In the genomic region with DNA sequence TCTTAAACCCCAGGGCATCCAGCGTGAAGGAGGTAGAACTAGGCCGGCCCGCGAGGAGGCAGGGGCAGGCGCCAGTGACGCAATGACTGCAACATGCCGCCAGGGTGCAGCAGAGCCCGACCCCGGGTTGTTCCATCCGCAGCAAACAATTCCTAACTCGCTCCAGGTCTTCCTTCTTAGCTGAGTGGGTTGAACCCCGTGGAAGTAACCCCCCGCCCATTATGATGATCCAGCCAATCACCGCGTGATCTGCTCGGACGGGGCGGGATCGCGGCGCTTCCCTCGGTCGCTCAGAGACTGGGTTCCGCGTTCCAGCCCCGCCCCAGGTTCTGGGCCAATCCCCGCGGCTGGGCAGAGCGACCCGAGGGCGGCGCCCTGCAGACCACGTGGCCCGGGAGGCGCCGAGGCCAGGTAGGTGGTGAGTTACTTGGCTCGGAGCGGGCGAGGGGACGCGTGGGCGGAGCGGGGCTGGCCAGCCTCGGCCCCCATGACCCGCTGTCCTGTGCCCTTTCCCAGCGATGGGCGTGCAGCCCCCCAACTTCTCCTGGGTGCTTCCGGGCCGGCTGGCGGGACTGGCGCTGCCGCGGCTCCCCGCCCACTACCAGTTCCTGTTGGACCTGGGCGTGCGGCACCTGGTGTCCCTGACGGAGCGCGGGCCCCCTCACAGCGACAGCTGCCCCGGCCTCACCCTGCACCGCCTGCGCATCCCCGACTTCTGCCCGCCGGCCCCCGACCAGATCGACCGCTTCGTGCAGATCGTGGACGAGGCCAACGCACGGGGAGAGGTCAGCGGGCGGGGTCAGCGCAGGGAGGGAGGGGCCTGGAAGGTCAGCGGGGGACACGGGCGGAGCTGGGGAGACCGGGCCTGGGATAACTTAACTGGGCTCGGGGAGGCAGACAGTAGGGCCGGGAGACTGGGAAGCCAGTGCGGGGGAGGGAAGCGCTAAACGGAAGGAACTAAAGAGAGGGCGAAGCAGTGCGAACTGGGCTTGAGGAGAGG, we compare ENCODE assay signal across 8 cellular contexts. TPM values are rescaled to one million over a fixed set of nuclear protein-coding genes. Genes with fewer than 3 reads are reported as not detected.
DNase-seq lines count a peak whose midpoint lies in the region; TF ChIP-seq lines count a peak whose summit lies in the region.

Gene DUSP23, plus strand, starts transcription at position 380 of the 1,000 bp plus-strand sequence. Its CDS starts 139 bp downstream, at position 519.

- no peaks in the 10 kb centered on the region for H3K36me3 ChIP-seq in mesodermal cell (ENCODE audit: control insufficient read depth, insufficient read depth, low read length)

- WGBS in mesodermal cell (ENCODE audit: insufficient coverage in 2 of 2), 2 experiments, result 72 to 80% methylated on average over 38 to 63 of the region's 88 CpGs

- peak; percentile 49 for TF ChIP-seq CTCF in GM20000 (IDR thresholded peaks at IDR 0.05; ENCODE audit: extremely low read depth, missing control alignments)

- no peak within 1 kb of the TSS for H3K27ac ChIP-seq in mesodermal cell (ENCODE audit: low read depth, low read length, severe bottlenecking)

- H3K4me3 ChIP-seq in mesodermal cell (ENCODE audit: extremely low read depth, insufficient read depth, low read length, poor library complexity, severe bottlenecking), result peak within 1 kb of the TSS; percentile 33

- in situ Hi-C loops in endometrial microvascular endothelial cells (cut with HindIII; ENCODE audit: inconsistent ontology term, low pct_unique_long_range_greater_than_20kb, low sequenced_read_pairs), result loop anchor here (25.0 kb wide), 1 partner anchor 106 kb away; no protein-coding TSS in a partner anchor

- H3K4me1 ChIP-seq in mesodermal cell (ENCODE audit: control insufficient read depth, insufficient read depth, low read length, poor library complexity, severe bottlenecking), result peaks cover 8% of the 10 kb centered on the region

- no peaks in the 10 kb centered on the region for H3K9me3 ChIP-seq in mesodermal cell (ENCODE audit: control insufficient read depth, low read length)

- DNase-seq in COR-L47 (lab: John Stamatoyannopoulos, UW) (peak; percentile 97), GM20000 (ENCODE audit: low spot score) (peak; percentile 97), HT-29 (ENCODE audit: low spot score) (peak; percentile 98), NOMO-1 treated with dmso at 0.1 percent for 144 hours (lab: John Stamatoyannopoulos, UW; ENCODE audit: unreplicated experiment) (peak; percentile 99)
- peak; percentile 95 for DNase-seq in activated CD8-positive, alpha-beta memory T cell treated with anti-CD3 and anti-CD28 coated beads, Interleukin-2, amount 50 U/mL, for 4 hours
- peak; percentile 91 to 92 for DNase-seq in stimulated activated CD8-positive, alpha-beta memory T cell treated with anti-CD3 and anti-CD28 coated beads, Interleukin-15, amount 100 ng/mL, for 4 hours (ENCODE audit: low read depth in 2 of 2)

RNA-seq across cellular contexts. Expression of gene DUSP23, which starts in this region (rescaled TPM):
- 97.5 and 108 TPM in 2 replicates for total RNA-seq in HT-29 (2014; rRNA removed; shearing (Covaris generic))
- total RNA-seq in endometrial microvascular endothelial cells (ENCODE audit: inconsistent ontology term), result 81.6 TPM
- 8.9 TPM for polyA plus RNA-seq in mesodermal cell (2013, experiment 1 of 2)
- 7.5 TPM for polyA plus RNA-seq in mesodermal cell (2013, experiment 2 of 2)
